ENCODE assay signal across 7 cellular contexts in genomic region chr12:5217936-5218335, GRCh38.
"Had no signal": no experiment of that assay in that cellular context is flagged by ENCODE, and none has a peak within 500 bp of the region (broad histone marks: within the 10 kb centered on the region; RNA-seq: fewer than 3 reads in every experiment).

No MANE protein-coding gene starts in this region.

- H3K9me3 Mint-ChIP-seq: GM23338, H9 had no signal

- H3K4me3 Mint-ChIP-seq: GM23338, H9 had no signal

- DNase-seq: H9, HCEC 1CT, IMR-90 had no signal

- H3K4me2 ChIP-seq: GM23338 had no signal

- FAIRE-seq: H1, H54, HTR-8/SVneo had no signal

- H3K27ac Mint-ChIP-seq: GM23338, H9 had no signal

- H3K4me3 ChIP-seq: GM23338 had no signal

- H2AFZ ChIP-seq: GM23338 had no signal
